In the genomic region with DNA sequence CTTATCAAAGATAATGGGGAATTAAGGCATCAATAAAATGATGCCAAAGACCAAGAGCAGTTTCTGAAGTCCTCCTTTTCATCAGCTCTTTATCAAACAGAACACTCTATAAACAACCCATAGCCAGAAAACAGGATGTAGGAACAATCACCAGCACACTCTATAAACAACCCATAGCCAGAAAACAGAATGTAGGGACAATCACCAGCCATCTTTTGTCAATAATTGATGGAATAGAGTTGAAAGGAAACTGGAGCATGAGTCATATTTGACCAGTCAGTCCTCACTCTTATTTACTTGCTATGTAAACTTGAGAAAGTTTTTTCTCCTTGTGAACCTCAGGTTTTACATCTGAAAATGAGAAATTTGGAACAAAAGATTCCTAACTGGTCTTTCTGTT, we compare ENCODE assay signal across 29 cellular contexts. TPM values are rescaled to one million over a fixed set of nuclear protein-coding genes. Genes with fewer than 3 reads are reported as not detected.
DNase-seq lines count a peak whose midpoint lies in the region; ATAC-seq and TF ChIP-seq lines count a peak whose summit lies in the region.
"Had no signal": no experiment of that assay in that cellular context is flagged by ENCODE, and none has a peak within 500 bp of the region (broad histone marks: within the 10 kb centered on the region; RNA-seq: fewer than 3 reads in every experiment).

No MANE protein-coding gene starts in this region.

- H3K4me2 ChIP-seq in hepatocyte, result no peak overlapping the region

- no peaks in the 10 kb centered on the region for H3K79me2 ChIP-seq in hepatocyte

- H3K27ac ChIP-seq in hepatocyte, result no peak overlapping the region
- no peak overlapping the region for H3K27ac ChIP-seq in thyroid gland
- no peak overlapping the region for H3K27ac ChIP-seq in esophagus muscularis mucosa (replicated peaks in 1 of 4)
- H3K27ac ChIP-seq: adrenal gland, foreskin keratinocyte, left lung, SJCRH30, stomach had no signal

- no peak for TF ChIP-seq EP300 in esophagus muscularis mucosa (IDR thresholded peaks at IDR 0.05)

- TF ChIP-seq CTCF in hepatocyte (IDR thresholded peaks at IDR 0.05; ENCODE audit: poor library complexity) (no peak), thyroid gland (IDR thresholded peaks at IDR 0.05) (no peak), esophagus muscularis mucosa (IDR thresholded peaks at IDR 0.05) (no peak)

- ATAC-seq in GM21381 (IDR thresholded peaks at IDR 0.05; ENCODE audit: unreplicated experiment), result peak; percentile 80
- ATAC-seq in HG03354 (IDR thresholded peaks at IDR 0.05; ENCODE audit: poor library complexity, severe bottlenecking, unreplicated experiment), result peak; percentile 96
- ATAC-seq: activated CD8-positive, alpha-beta memory T cell treated with anti-CD3 and anti-CD28 coated beads, Interleukin-2, amount 10 ng/mL, durations not matched to agents 7 days and 5 days; foreskin keratinocyte; left lung; sciatic nerve had no signal

- no peaks in the 10 kb centered on the region for H3K9me2 ChIP-seq in hepatocyte (replicated peaks; ENCODE audit: insufficient read depth)

- H3K36me3 ChIP-seq in hepatocyte (replicated peaks; ENCODE audit: insufficient read depth, low read depth) (no peaks in the 10 kb centered on the region), thyroid gland (no peaks in the 10 kb centered on the region), esophagus muscularis mucosa (no peaks in the 10 kb centered on the region)
- H3K36me3 ChIP-seq: adrenal gland, HAP-1, left lung, SJCRH30, stomach had no signal

- TF ChIP-seq POLR2A in thyroid gland (IDR thresholded peaks at IDR 0.05) (no peak), esophagus muscularis mucosa (IDR thresholded peaks at IDR 0.05; ENCODE audit: low read depth) (no peak)

- H3K27me3 ChIP-seq in hepatocyte (no peaks in the 10 kb centered on the region), thyroid gland (no peaks in the 10 kb centered on the region), esophagus muscularis mucosa (no peaks in the 10 kb centered on the region)
- H3K27me3 ChIP-seq: adrenal gland, foreskin keratinocyte, left lung, SJCRH30, stomach had no signal

- intact Hi-C loops in thyroid gland (cut with DNase I) (no loop called here), esophagus muscularis mucosa (cut with DNase I) (no loop called here), cardiac septum (cut with DNase I) (no loop called here)

- no peaks in the 10 kb centered on the region for H4K20me1 ChIP-seq in hepatocyte (ENCODE audit: insufficient read depth, poor library complexity, severe bottlenecking)

- H3K4me3 ChIP-seq in hepatocyte (no peak overlapping the region), thyroid gland (replicated peaks in 1 of 3) (no peak overlapping the region), esophagus muscularis mucosa (no peak overlapping the region)
- H3K4me3 ChIP-seq: adrenal gland, HAP-1, left lung, SJCRH30, stomach had no signal

- H2AFZ ChIP-seq in hepatocyte, result no peak overlapping the region

- DNase-seq in DMS153 treated with DMSO at 0.1 percent for 48 hours (lab: John Stamatoyannopoulos, UW; ENCODE audit: unreplicated experiment) (peak; percentile 16), hepatocyte (ENCODE audit: low spot score) (peak; percentile 10), thyroid gland (no peak), NCI-H128 (lab: John Stamatoyannopoulos, UW; ENCODE audit: unreplicated experiment) (no peak), esophagus muscularis mucosa (ENCODE audit: extremely low spot score) (no peak), cardiac septum (ENCODE audit: low spot score) (no peak)
- DNase-seq: activated CD4-positive, alpha-beta T cell treated with anti-CD3 and anti-CD28 coated beads for 1 hour; activated CD8-positive, alpha-beta memory T cell treated with anti-CD3 and anti-CD28 coated beads, Interleukin-2, amount 10 ng/mL, durations not matched to agents 7 days and 5 days; activated effector memory CD4-positive, alpha-beta T cell treated with anti-CD3 and anti-CD28 coated beads, Interleukin-2, amount 50 U/mL, for 16 hours; adrenal gland; caudate nucleus; CD4-positive, alpha-beta memory T cell; foreskin keratinocyte; left lung; NCI-H1048; NCI-H2107; NCI-H524 treated with DMSO at 0.1 percent for 48 hours; nucleus accumbens; SJCRH30; stimulated activated CD4-positive, alpha-beta T cell treated with anti-CD3 and anti-CD28 coated beads, Interleukin-1b, Interleukin-23, amount 100 ng/mL, for 48 hours; stomach had no signal

- H3K9me3 ChIP-seq in hepatocyte (ENCODE audit: low read depth) (no peaks in the 10 kb centered on the region), thyroid gland (no peaks in the 10 kb centered on the region), esophagus muscularis mucosa (no peaks in the 10 kb centered on the region)
- H3K9me3 ChIP-seq: adrenal gland, HAP-1, left lung, SJCRH30, stomach had no signal

- no peaks in the 10 kb centered on the region for H3K4me1 ChIP-seq in hepatocyte (ENCODE audit: insufficient read depth)
- H3K4me1 ChIP-seq in thyroid gland, result no peaks in the 10 kb centered on the region
- no peaks in the 10 kb centered on the region for H3K4me1 ChIP-seq in esophagus muscularis mucosa
- H3K4me1 ChIP-seq: adrenal gland, foreskin keratinocyte, SJCRH30, stomach had no signal

RNA-seq across cellular contexts. Expression of a gene that starts 10.0 kb away (rescaled TPM):
- total RNA-seq in hepatocyte (not detected in 2 replicates), thyroid gland (under 1 TPM in 3 of 4 donors, not detected in 1; 0.33 to 0.96 (median 0.39) TPM), esophagus muscularis mucosa (1 to 10 TPM in 3 of 4 donors, under 1 TPM in 1; 0.32 to 6.0 (median 2.6) TPM), cardiac septum (0.67 TPM)
- not detected in 2 replicates for polyA plus RNA-seq in hepatocyte
- total RNA-seq: activated CD8-positive, alpha-beta memory T cell treated with anti-CD3 and anti-CD28 coated beads, Interleukin-2, amount 10 ng/mL, durations not matched to agents 7 days and 5 days; CD4-positive, alpha-beta memory T cell; foreskin keratinocyte; OCI-LY7; SJCRH30; T-helper 2 cell treated with Interferon-gamma antibody and Interleukin-4, amounts not matched to agents 100 ng/mL and 5 ng/mL, for 36 hours had no signal
- polyA plus RNA-seq: AG04450; CD4-positive, alpha-beta memory T cell; foreskin keratinocyte had no signal

RNA-seq across cellular contexts. Expression of a gene that starts 42.0 kb away (rescaled TPM):
- total RNA-seq in hepatocyte, result not detected in 2 replicates
- not detected in 2 replicates for polyA plus RNA-seq in hepatocyte
- not detected for total RNA-seq in thyroid gland
- not detected for total RNA-seq in esophagus muscularis mucosa
- total RNA-seq in cardiac septum, result 0.57 TPM
- total RNA-seq: activated CD8-positive, alpha-beta memory T cell treated with anti-CD3 and anti-CD28 coated beads, Interleukin-2, amount 10 ng/mL, durations not matched to agents 7 days and 5 days; adrenal gland; CD4-positive, alpha-beta memory T cell; foreskin keratinocyte; OCI-LY7; SJCRH30; T-helper 2 cell treated with Interferon-gamma antibody and Interleukin-4, amounts not matched to agents 100 ng/mL and 5 ng/mL, for 36 hours had no signal
- polyA plus RNA-seq: adrenal gland, AG04450, foreskin keratinocyte had no signal

RNA-seq across cellular contexts. Expression of a gene that starts 58.3 kb away (rescaled TPM):
- not detected in 2 replicates for total RNA-seq in hepatocyte
- polyA plus RNA-seq in hepatocyte, result not detected in 2 replicates
- not detected for total RNA-seq in thyroid gland
- total RNA-seq in esophagus muscularis mucosa, result not detected
- not detected for total RNA-seq in cardiac septum
- total RNA-seq: activated CD8-positive, alpha-beta memory T cell treated with anti-CD3 and anti-CD28 coated beads, Interleukin-2, amount 10 ng/mL, durations not matched to agents 7 days and 5 days; adrenal gland; CD4-positive, alpha-beta memory T cell; foreskin keratinocyte; left lung; OCI-LY7; sciatic nerve; SJCRH30; stomach; T-helper 2 cell treated with Interferon-gamma antibody and Interleukin-4, amounts not matched to agents 100 ng/mL and 5 ng/mL, for 36 hours; urinary bladder had no signal
- polyA plus RNA-seq: adrenal gland; AG04450; CD4-positive, alpha-beta memory T cell; foreskin keratinocyte; stomach; urinary bladder had no signal

Comparison
In these comparisons a context has a peak if more than half of its experiments do, and no peak if none do; other contexts are left out.
1. DNase-seq: peak in DMS153 treated with DMSO at 0.1 percent for 48 hours (single experiment) and hepatocyte (single experiment); none in thyroid gland (0 of 2), NCI-H128 (single experiment), esophagus muscularis mucosa (single experiment) and cardiac septum (single experiment).